Comparison of ENCODE assay signal across 10 cellular contexts in genomic region chr6:89952696-89953095, GRCh38. TPM values are rescaled to one million over a fixed set of nuclear protein-coding genes. Genes with fewer than 3 reads are reported as not detected.
DNase-seq lines count a peak whose midpoint lies in the region; ATAC-seq, FAIRE-seq and TF ChIP-seq lines count a peak whose summit lies in the region.
"Had no signal": no experiment of that assay in that cellular context is flagged by ENCODE, and none has a peak within 500 bp of the region (broad histone marks: within the 10 kb centered on the region; RNA-seq: fewer than 3 reads in every experiment).

No MANE protein-coding gene starts in this region.

- peak overlapping the region; percentile 69 for H3K4me2 ChIP-seq in astrocyte (ENCODE audit: low read length)

- peaks cover 30% of the 10 kb centered on the region for H3K4me1 ChIP-seq in astrocyte (ENCODE audit: insufficient read depth, low read length)

- H3K79me2 ChIP-seq in astrocyte (ENCODE audit: insufficient read depth, low read length) = no peaks in the 10 kb centered on the region

- H3K36me3 ChIP-seq in astrocyte (ENCODE audit: insufficient read depth, low read length) = no peaks in the 10 kb centered on the region

- H3K27me3 Mint-ChIP-seq in astrocyte (ENCODE audit: low read depth, unreplicated experiment) = no peaks in the 10 kb centered on the region

- H2AFZ ChIP-seq in astrocyte (ENCODE audit: low read depth, low read length) = no peak overlapping the region

- no peaks in the 10 kb centered on the region for H4K20me1 ChIP-seq in astrocyte (ENCODE audit: insufficient read depth, low read length)

- DNase-seq in T follicular helper cell (ENCODE audit: low read depth) (peak; percentile 56), astrocyte (ENCODE audit: low read depth) (peak; percentile 92), SHP77 treated with DMSO at 0.1 percent for 48 hours (lab: John Stamatoyannopoulos, UW) (no peak), NCI-H2107 (lab: John Stamatoyannopoulos, UW) (no peak), NCI-H1436 (lab: John Stamatoyannopoulos, UW) (no peak)
- DNase-seq in stimulated activated CD8-positive, alpha-beta memory T cell treated with anti-CD3 and anti-CD28 coated beads, Interleukin-12 subunit alpha, Interleukin-12 subunit beta, amount 100 ng/mL, for 1 hour (ENCODE audit: low read depth) = peak; percentile 23

- peak; percentile 84 for FAIRE-seq in astrocyte (lab: Jason Lieb, UNC)
- FAIRE-seq: H1 had no signal

- peaks cover 12% of the 10 kb centered on the region for H3K36me3 Mint-ChIP-seq in astrocyte (ENCODE audit: low read depth, unreplicated experiment)

- H3K9me3 Mint-ChIP-seq in astrocyte (ENCODE audit: unreplicated experiment) = peaks cover 2% of the 10 kb centered on the region

- H3K4me3 ChIP-seq in astrocyte (ENCODE audit: insufficient read depth, low read depth, low read length) = peak overlapping the region; percentile 13
- H3K4me3 ChIP-seq: skin epidermis had no signal

- peak overlapping the region; percentile 29 for H3K27ac ChIP-seq in astrocyte (ENCODE audit: low read depth, low read length)

- no peaks in the 10 kb centered on the region for H3K27me3 ChIP-seq in astrocyte (ENCODE audit: insufficient read depth, low read length)

- TF ChIP-seq CTCF in astrocyte (IDR thresholded peaks at IDR 0.05; ENCODE audit: insufficient read depth, low read depth, low read length) = no peak

- peak overlapping the region; percentile 1 for H3K9ac ChIP-seq in astrocyte (ENCODE audit: low read length)

- H3K27ac Mint-ChIP-seq in astrocyte (ENCODE audit: unreplicated experiment) = no peak overlapping the region

- H3K9me3 ChIP-seq in astrocyte (ENCODE audit: insufficient read depth, low read depth, low read length) = no peaks in the 10 kb centered on the region

- H3K4me3 Mint-ChIP-seq in astrocyte (ENCODE audit: unreplicated experiment) = no peak overlapping the region

- ATAC-seq in GM21447 (IDR thresholded peaks at IDR 0.05; ENCODE audit: unreplicated experiment) (peak; percentile 55), GM19324 (IDR thresholded peaks at IDR 0.05; ENCODE audit: low FRiP score, unreplicated experiment) (no peak)

- H3K4me1 Mint-ChIP-seq in astrocyte (ENCODE audit: low read depth, unreplicated experiment) = peaks cover 14% of the 10 kb centered on the region

RNA-seq across cellular contexts. Expression of gene GJA10, which starts 58.4 kb away (rescaled TPM):
- not detected in 2 replicates for total RNA-seq in astrocyte
- total RNA-seq: H1 had no signal

Comparison
In these comparisons a context has a peak if more than half of its experiments do, and no peak if none do; other contexts are left out.
1. DNase-seq: peak in T follicular helper cell (single experiment), astrocyte (single experiment) and stimulated activated CD8-positive, alpha-beta memory T cell treated with anti-CD3 and anti-CD28 coated beads, Interleukin-12 subunit alpha, Interleukin-12 subunit beta, amount 100 ng/mL, for 1 hour (single experiment); none in SHP77 treated with DMSO at 0.1 percent for 48 hours (single experiment), NCI-H2107 (single experiment) and NCI-H1436 (single experiment).